Comparison of ENCODE assay signal across 8 cellular contexts in the genomic region with DNA sequence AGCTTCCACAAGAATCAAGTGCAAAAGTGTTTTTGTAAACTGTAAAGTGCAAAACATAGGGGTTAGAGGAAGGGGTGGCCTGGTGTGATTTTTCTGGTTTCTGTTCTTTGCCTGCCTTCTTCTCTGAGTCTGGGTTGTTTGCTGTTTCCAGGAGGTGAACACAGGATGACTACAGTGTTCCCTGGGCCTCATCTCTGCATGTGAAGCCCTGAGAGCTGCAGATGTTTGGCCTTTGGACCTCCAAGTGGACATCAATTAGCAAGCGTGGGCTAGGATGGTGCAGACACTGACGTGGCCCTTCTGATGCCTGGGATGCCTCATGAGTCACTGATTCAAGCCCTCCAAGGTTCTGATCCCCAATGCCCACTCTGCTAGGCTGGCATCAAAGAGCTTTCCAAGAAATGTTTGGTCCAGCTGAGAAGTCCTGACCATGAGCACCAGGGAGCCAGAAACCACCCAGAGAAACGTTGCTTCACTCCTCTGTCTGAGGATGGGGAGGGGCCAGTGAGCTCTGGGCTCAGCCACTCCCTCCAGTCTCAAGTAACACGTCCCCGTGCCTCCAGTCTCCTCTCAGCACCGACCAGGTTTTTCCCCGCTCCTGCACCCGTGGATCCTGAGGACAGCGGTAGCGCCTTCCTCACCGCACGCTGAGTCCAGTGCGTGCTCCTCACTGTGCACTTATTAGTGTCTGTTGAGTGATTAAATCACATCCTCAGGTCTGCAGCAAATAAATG. TPM values are rescaled to one million over a fixed set of nuclear protein-coding genes. Genes with fewer than 3 reads are reported as not detected.
DNase-seq lines count a peak whose midpoint lies in the region; ATAC-seq and TF ChIP-seq lines count a peak whose summit lies in the region.

No MANE protein-coding gene starts in this region.

- no peak for TF ChIP-seq EP300 in SK-N-SH (IDR thresholded peaks at IDR 0.05; ENCODE audit: borderline replicate concordance in 1 of 2, low read depth in 1 of 2, low read length in 1 of 2)

- H2AFZ ChIP-seq in SK-N-SH (ENCODE audit: low read depth) = no peak overlapping the region

- H3K36me3 ChIP-seq in SK-N-SH (replicated peaks in 1 of 2; ENCODE audit: control insufficient read depth in 1 of 2, insufficient read depth in 2 of 2, low read length in 1 of 2) = no peaks in the 10 kb centered on the region

- DNase-seq in SIG-M5 treated with dmso at 0.1 percent for 504 hours (lab: John Stamatoyannopoulos, UW; ENCODE audit: unreplicated experiment) = peak; percentile 17
- DNase-seq in SIG-M5 (lab: John Stamatoyannopoulos, UW) = no peak
- no peak for DNase-seq in SK-N-SH
- DNase-seq in foreskin keratinocyte = no peak
- DNase-seq in stromal cell of bone marrow (ENCODE audit: low read depth) = peak; percentile 5
- DNase-seq in glutamatergic neuron = no peak
- no peak for DNase-seq in SKM-1 treated with dmso at 0.1 percent for 144 hours (lab: John Stamatoyannopoulos, UW; ENCODE audit: unreplicated experiment)
- DNase-seq in caudate nucleus (lab: John Stamatoyannopoulos, UW) = no peak

- peaks cover 6% of the 10 kb centered on the region for H3K36me3 Mint-ChIP-seq in glutamatergic neuron (ENCODE audit: unreplicated experiment)

- WGBS in SK-N-SH (ENCODE audit: low lambda C conversion rate) = 84% methylated on average over 12 of the region's 13 CpGs

- H3K27me3 Mint-ChIP-seq in glutamatergic neuron (ENCODE audit: unreplicated experiment) = peaks cover 4% of the 10 kb centered on the region

- H3K4me3 ChIP-seq in SK-N-SH (ENCODE audit: low read depth in 2 of 2, low read length in 1 of 2) = 0 out of 4 replicates have a peak overlapping the region, but pooled peaks of 1 of the 2 experiments have one; percentile 3

- no peaks in the 10 kb centered on the region for H3K27me3 ChIP-seq in SK-N-SH (ENCODE audit: insufficient read depth)
- H3K27me3 ChIP-seq in foreskin keratinocyte = peaks cover 30% of the 10 kb centered on the region

- peak; percentile 17 for ATAC-seq in foreskin keratinocyte

- no peaks in the 10 kb centered on the region for H4K20me1 ChIP-seq in SK-N-SH (ENCODE audit: insufficient read depth)

- no peak for TF ChIP-seq RAD21 in SK-N-SH (IDR thresholded peaks at IDR 0.05; ENCODE audit: low read length)

- TF ChIP-seq CTCF in SK-N-SH (IDR thresholded peaks at IDR 0.05) (no peak), foreskin keratinocyte (conservative IDR thresholded peaks at IDR 0.05) (no peak), glutamatergic neuron (IDR thresholded peaks at IDR 0.05; ENCODE audit: partially characterized antibody, unreplicated experiment) (no peak)

- no peaks in the 10 kb centered on the region for H3K9me3 Mint-ChIP-seq in glutamatergic neuron (ENCODE audit: unreplicated experiment)

- no peaks in the 10 kb centered on the region for H3K9me3 ChIP-seq in SK-N-SH

- H3K4me3 Mint-ChIP-seq in glutamatergic neuron (ENCODE audit: unreplicated experiment) = no peak overlapping the region

- POLR2A ChIA-PET in SK-N-SH (lab: Yijun Ruan, JAX) = no interaction called here

- CTCF ChIA-PET in SK-N-SH (lab: Yijun Ruan, JAX) = interaction anchor here (0.7 to 10.7 kb wide), 22 partner anchors 8 to 926 kb away, joined by 3 to 104 read pairs (median 4); partner anchors contain the start of gene IL9

- H3K9me2 ChIP-seq in SK-N-SH = no peaks in the 10 kb centered on the region

- H3K9ac ChIP-seq in SK-N-SH = no peak overlapping the region

- H3K4me1 Mint-ChIP-seq in glutamatergic neuron (ENCODE audit: low read depth, unreplicated experiment) = peaks cover 2% of the 10 kb centered on the region

- 0 out of 2 replicates have a peak overlapping the region, but pooled peaks have one; percentile 8 for H3K4me2 ChIP-seq in SK-N-SH

- no peaks in the 10 kb centered on the region for H3K79me2 ChIP-seq in SK-N-SH (ENCODE audit: insufficient read depth)

- H3K27ac ChIP-seq in SK-N-SH (ENCODE audit: low read depth in 2 of 2, low read length in 1 of 2) (no peak overlapping the region), foreskin keratinocyte (no peak overlapping the region), caudate nucleus (ENCODE audit: low read depth, low read length) (no peak overlapping the region)

- H3K4me1 ChIP-seq in SK-N-SH (ENCODE audit: control insufficient read depth in 1 of 2, insufficient read depth in 2 of 2, low read depth in 1 of 2, low read length in 1 of 2) (peaks cover 0 to 5% of the 10 kb centered on the region in 2 experiments; a peak in 1 of 4 replicates), foreskin keratinocyte (no peaks in the 10 kb centered on the region)

- H3K27ac Mint-ChIP-seq in glutamatergic neuron (ENCODE audit: unreplicated experiment) = no peak overlapping the region

- H3F3A ChIP-seq in SK-N-SH (replicated peaks; ENCODE audit: insufficient read depth) = no peaks in the 10 kb centered on the region

TF ChIP-seq in SK-N-SH, 30 proteins besides CTCF, POLR2A, EP300 and RAD21:
- TF ChIP-seq POLR2AphosphoS5 (IDR thresholded peaks at IDR 0.05; ENCODE audit: low read depth, low read length) = no peak
- TF ChIP-seq, protein P1, sequence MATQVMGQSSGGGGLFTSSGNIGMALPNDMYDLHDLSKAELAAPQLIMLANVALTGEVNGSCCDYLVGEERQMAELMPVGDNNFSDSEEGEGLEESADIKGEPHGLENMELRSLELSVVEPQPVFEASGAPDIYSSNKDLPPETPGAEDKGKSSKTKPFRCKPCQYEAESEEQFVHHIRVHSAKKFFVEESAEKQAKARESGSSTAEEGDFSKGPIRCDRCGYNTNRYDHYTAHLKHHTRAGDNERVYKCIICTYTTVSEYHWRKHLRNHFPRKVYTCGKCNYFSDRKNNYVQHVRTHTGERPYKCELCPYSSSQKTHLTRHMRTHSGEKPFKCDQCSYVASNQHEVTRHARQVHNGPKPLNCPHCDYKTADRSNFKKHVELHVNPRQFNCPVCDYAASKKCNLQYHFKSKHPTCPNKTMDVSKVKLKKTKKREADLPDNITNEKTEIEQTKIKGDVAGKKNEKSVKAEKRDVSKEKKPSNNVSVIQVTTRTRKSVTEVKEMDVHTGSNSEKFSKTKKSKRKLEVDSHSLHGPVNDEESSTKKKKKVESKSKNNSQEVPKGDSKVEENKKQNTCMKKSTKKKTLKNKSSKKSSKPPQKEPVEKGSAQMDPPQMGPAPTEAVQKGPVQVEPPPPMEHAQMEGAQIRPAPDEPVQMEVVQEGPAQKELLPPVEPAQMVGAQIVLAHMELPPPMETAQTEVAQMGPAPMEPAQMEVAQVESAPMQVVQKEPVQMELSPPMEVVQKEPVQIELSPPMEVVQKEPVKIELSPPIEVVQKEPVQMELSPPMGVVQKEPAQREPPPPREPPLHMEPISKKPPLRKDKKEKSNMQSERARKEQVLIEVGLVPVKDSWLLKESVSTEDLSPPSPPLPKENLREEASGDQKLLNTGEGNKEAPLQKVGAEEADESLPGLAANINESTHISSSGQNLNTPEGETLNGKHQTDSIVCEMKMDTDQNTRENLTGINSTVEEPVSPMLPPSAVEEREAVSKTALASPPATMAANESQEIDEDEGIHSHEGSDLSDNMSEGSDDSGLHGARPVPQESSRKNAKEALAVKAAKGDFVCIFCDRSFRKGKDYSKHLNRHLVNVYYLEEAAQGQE (IDR thresholded peaks at IDR 0.05; ENCODE audit: low read depth, low read length) = 0 out of 2 replicates have a peak, but pooled peaks have one; percentile 30
TF ChIP-seq in SK-N-SH: peak in this region for 1.

RNA-seq across cellular contexts. Expression of gene IL9, which starts 7.6 kb away (rescaled TPM):
- not detected in 2 replicates for polyA plus RNA-seq in SK-N-SH (2012; rRNA removed)
- polyA plus RNA-seq in SK-N-SH (2012; cell fraction: cytosol; rRNA removed) = not detected in 2 replicates
- 0.22 TPM in 1 of 2 replicates, not detected in the other for polyA plus RNA-seq in SK-N-SH (2012; cell fraction: nucleus; rRNA removed)
- total RNA-seq in foreskin keratinocyte = not detected in 2 replicates
- polyA plus RNA-seq in foreskin keratinocyte = not detected in 2 replicates
- not detected for total RNA-seq in glutamatergic neuron (ENCODE audit: unreplicated experiment)

RNA-seq across cellular contexts. Expression of gene SLC25A48, which starts 53.6 kb away (rescaled TPM):
- 0.18 and 0.23 TPM in 2 replicates for polyA plus RNA-seq in SK-N-SH (2012; rRNA removed)
- 0.12 and 0.26 TPM in 2 replicates for polyA plus RNA-seq in SK-N-SH (2012; cell fraction: cytosol; rRNA removed)
- 0.21 and 0.59 TPM in 2 replicates for polyA plus RNA-seq in SK-N-SH (2012; cell fraction: nucleus; rRNA removed)
- not detected in 2 replicates for total RNA-seq in foreskin keratinocyte
- polyA plus RNA-seq in foreskin keratinocyte = not detected in 2 replicates
- total RNA-seq in glutamatergic neuron (ENCODE audit: unreplicated experiment) = 1.7 TPM

Comparison
In these comparisons a context has a peak if more than half of its experiments do, and no peak if none do; other contexts are left out.
1. DNase-seq: peak in SIG-M5 treated with dmso at 0.1 percent for 504 hours (single experiment) and stromal cell of bone marrow (single experiment); none in SIG-M5 (single experiment), SK-N-SH (single experiment), foreskin keratinocyte (0 of 2), glutamatergic neuron (single experiment), SKM-1 treated with dmso at 0.1 percent for 144 hours (single experiment) and caudate nucleus (0 of 61).